In genomic region chr2:37923308-37924055, GRCh38 we compare ENCODE assay signal across 14 cellular contexts. TPM values are rescaled to one million over a fixed set of nuclear protein-coding genes. Genes with fewer than 3 reads are reported as not detected.
DNase-seq lines count a peak whose midpoint lies in the region; ATAC-seq and TF ChIP-seq lines count a peak whose summit lies in the region.
"Had no signal": no experiment of that assay in that cellular context is flagged by ENCODE, and none has a peak within 500 bp of the region (broad histone marks: within the 10 kb centered on the region; RNA-seq: fewer than 3 reads in every experiment).

No MANE protein-coding gene starts in this region.

- CTCF ChIA-PET in WTC11 (lab: Charles Lee), result interaction anchor here (1.5 kb wide), 1 partner anchor 59 kb away, joined by 5 read pairs; no protein-coding TSS in a partner anchor

- WGBS in right lobe of liver (ENCODE audit: insufficient coverage, low coverage, low lambda C conversion rate, missing lambda C conversion rate), result 36% methylated on average over 13 of the region's 13 CpGs
- 49 to 53% methylated on average over 3 to 13 of the region's 13 CpGs for WGBS in transverse colon (ENCODE audit: low coverage in 1 of 2), 2 donors
- WGBS in gastroesophageal sphincter (ENCODE audit: low coverage in 1 of 2), 2 donors, result 87 to 90% methylated on average over 6 to 13 of the region's 13 CpGs

- no peaks in the 10 kb centered on the region for H3K27me3 Mint-ChIP-seq in activated T-cell treated with anti-CD3 and anti-CD28 coated beads, Interleukin-2, amount 50 U/mL, for 24 hours
- H3K27me3 Mint-ChIP-seq in WTC11 (ENCODE audit: low read depth), result peaks cover 9% of the 10 kb centered on the region

- peaks cover 24% of the 10 kb centered on the region for H3K4me1 Mint-ChIP-seq in activated T-cell treated with anti-CD3 and anti-CD28 coated beads, Interleukin-2, amount 50 U/mL, for 24 hours (ENCODE audit: low read depth)
- peaks cover 8% of the 10 kb centered on the region for H3K4me1 Mint-ChIP-seq in WTC11

- H3K9me3 Mint-ChIP-seq in activated T-cell treated with anti-CD3 and anti-CD28 coated beads, Interleukin-2, amount 50 U/mL, for 24 hours, result no peaks in the 10 kb centered on the region
- H3K9me3 Mint-ChIP-seq in WTC11, result no peaks in the 10 kb centered on the region

- peak overlapping the region in 2 of 3 donors; percentile 86 to 94 for H3K27ac ChIP-seq in right lobe of liver
- peak overlapping the region; percentile 91 to 98 (median 96) for H3K27ac ChIP-seq in transverse colon
- H3K27ac ChIP-seq in gastroesophageal sphincter, result no peak overlapping the region
- H3K27ac ChIP-seq: epithelial cell of prostate had no signal

- in situ Hi-C loops in transverse colon (cut with MboI; ENCODE audit: low pct_ligation_motif_present in 1 of 4, low pct_unique_long_range_greater_than_20kb in 1 of 4, low sequenced_read_pairs in 3 of 4), result no loop called here

- H3K36me3 ChIP-seq in right lobe of liver (no peaks in the 10 kb centered on the region), transverse colon (no peaks in the 10 kb centered on the region), gastroesophageal sphincter (no peaks in the 10 kb centered on the region)

- no peak for DNase-seq in activated T-cell treated with anti-CD3 and anti-CD28 coated beads, Interleukin-2, amount 50 U/mL, for 24 hours
- DNase-seq in activated T-cell treated with anti-CD3 and anti-CD28 coated beads, Interleukin-2, amount 50 U/mL, for 48 hours, result no peak
- DNase-seq in WTC11 (ENCODE audit: low spot score), result no peak
- peak in 1 of 3 donors; percentile 56 for DNase-seq in right lobe of liver
- no peak for DNase-seq in transverse colon
- DNase-seq: activated CD4-positive, CD25-positive, alpha-beta regulatory T cell; NCI-H1694 treated with DMSO at 0.1 percent for 48 hours; NCI-H524; retina; testis had no signal

- ATAC-seq in WTC11 (no peak), right lobe of liver (peak in 3 of 4 donors; percentile 0 to 25 (median 9)), gastroesophageal sphincter (no peak), HG03097 (IDR thresholded peaks at IDR 0.05; ENCODE audit: low FRiP score, unreplicated experiment) (no peak), GM19467 (IDR thresholded peaks at IDR 0.05; ENCODE audit: unreplicated experiment) (no peak)

- H3K4me1 ChIP-seq in right lobe of liver (peaks cover 0 to 79% (median 25%) of the 10 kb centered on the region in 4 donors), transverse colon (peaks cover 5 to 80% (median 43%) of the 10 kb centered on the region in 4 donors), gastroesophageal sphincter (peaks cover 0 to 27% (median 0%) of the 10 kb centered on the region in 3 donors)

- peak overlapping the region; percentile 88 for H3K4me3 Mint-ChIP-seq in activated T-cell treated with anti-CD3 and anti-CD28 coated beads, Interleukin-2, amount 50 U/mL, for 24 hours
- peak overlapping the region; percentile 84 for H3K4me3 Mint-ChIP-seq in WTC11

- H3K27me3 ChIP-seq in right lobe of liver (no peaks in the 10 kb centered on the region), transverse colon (no peaks in the 10 kb centered on the region), gastroesophageal sphincter (no peaks in the 10 kb centered on the region)
- H3K27me3 ChIP-seq: testis had no signal

- H3K4me3 ChIP-seq in right lobe of liver, result peak overlapping the region in 2 of 3 donors; percentile 62 to 77
- H3K4me3 ChIP-seq in transverse colon, result peak overlapping the region in 1 of 4 donors; percentile 15
- no peak overlapping the region for H3K4me3 ChIP-seq in gastroesophageal sphincter

- TF ChIP-seq CTCF in WTC11 (IDR thresholded peaks at IDR 0.05) (no peak), right lobe of liver (IDR thresholded peaks at IDR 0.05) (no peak), transverse colon (IDR thresholded peaks at IDR 0.05) (no peak), gastroesophageal sphincter (IDR thresholded peaks at IDR 0.05) (no peak)

- peaks cover 4% of the 10 kb centered on the region for H3K36me3 Mint-ChIP-seq in activated T-cell treated with anti-CD3 and anti-CD28 coated beads, Interleukin-2, amount 50 U/mL, for 24 hours (ENCODE audit: low read depth)
- H3K36me3 Mint-ChIP-seq in WTC11, result no peaks in the 10 kb centered on the region

- no peak overlapping the region for H3K27ac Mint-ChIP-seq in activated T-cell treated with anti-CD3 and anti-CD28 coated beads, Interleukin-2, amount 50 U/mL, for 24 hours
- no peak overlapping the region for H3K27ac Mint-ChIP-seq in WTC11

- H3K9me3 ChIP-seq in right lobe of liver (no peaks in the 10 kb centered on the region), transverse colon (no peaks in the 10 kb centered on the region), gastroesophageal sphincter (no peaks in the 10 kb centered on the region)
- H3K9me3 ChIP-seq: testis had no signal

- peak; percentile 61 for TF ChIP-seq POLR2A in right lobe of liver (IDR thresholded peaks at IDR 0.05)
- TF ChIP-seq POLR2A in transverse colon (IDR thresholded peaks at IDR 0.05), result no peak
- TF ChIP-seq POLR2A in gastroesophageal sphincter (IDR thresholded peaks at IDR 0.05), result no peak

- POLR2A ChIA-PET in WTC11 (lab: Charles Lee), result no interaction called here

- intact Hi-C loops in right lobe of liver (cut with DNase I) (no loop called here), transverse colon (cut with DNase I; ENCODE audit: low total_unique reads) (no loop called here)

- TF ChIP-seq EP300 in transverse colon (IDR thresholded peaks at IDR 0.05; ENCODE audit: low read depth) (no peak), gastroesophageal sphincter (IDR thresholded peaks at IDR 0.05) (no peak)

TF ChIP-seq in WTC11, 78 proteins besides CTCF, POLR2A, EP300 and RAD21:
- TF ChIP-seq NFYB (CRISPR knock-in tag; conservative IDR thresholded peaks at IDR 0.05; ENCODE audit: low read depth) (no peak), GABPB1 (CRISPR knock-in tag; IDR thresholded peaks at IDR 0.05) (peak; percentile 67), PREB (CRISPR knock-in tag; IDR thresholded peaks at IDR 0.05; ENCODE audit: borderline replicate concordance) (no peak)
- TF ChIP-seq, protein P1, sequence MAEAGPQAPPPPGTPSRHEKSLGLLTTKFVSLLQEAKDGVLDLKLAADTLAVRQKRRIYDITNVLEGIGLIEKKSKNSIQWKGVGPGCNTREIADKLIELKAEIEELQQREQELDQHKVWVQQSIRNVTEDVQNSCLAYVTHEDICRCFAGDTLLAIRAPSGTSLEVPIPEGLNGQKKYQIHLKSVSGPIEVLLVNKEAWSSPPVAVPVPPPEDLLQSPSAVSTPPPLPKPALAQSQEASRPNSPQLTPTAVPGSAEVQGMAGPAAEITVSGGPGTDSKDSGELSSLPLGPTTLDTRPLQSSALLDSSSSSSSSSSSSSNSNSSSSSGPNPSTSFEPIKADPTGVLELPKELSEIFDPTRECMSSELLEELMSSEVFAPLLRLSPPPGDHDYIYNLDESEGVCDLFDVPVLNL (CRISPR knock-in tag; IDR thresholded peaks at IDR 0.05; ENCODE audit: borderline replicate concordance, low read depth), result no peak

RNA-seq across cellular contexts. Expression of gene RMDN2, which starts 1.6 kb away (rescaled TPM):
- total RNA-seq in WTC11 (2021), result 3.0 to 4.3 TPM (median 3.5 TPM) in 3 replicates
- 10 to 100 TPM in 5 of 6 experiments, 1 to 10 TPM in 1; 8.8 to 18.5 (median 15.7) TPM for total RNA-seq in right lobe of liver
- total RNA-seq in transverse colon, result 10 to 100 TPM; 12.3 to 48.3 (median 28.9) TPM
- 10 to 100 TPM in 3 of 4 donors, 1 to 10 TPM in 1; 9.3 to 12.5 (median 11.4) TPM for total RNA-seq in gastroesophageal sphincter

Comparison
In these comparisons a context has a peak if more than half of its experiments do, and no peak if none do; other contexts are left out.
1. ATAC-seq: peak in right lobe of liver (3 of 4); none in WTC11 (single experiment), gastroesophageal sphincter (single experiment), HG03097 (single experiment) and GM19467 (single experiment).
2. H3K27ac ChIP-seq: peak in right lobe of liver (2 of 3) and transverse colon (4 of 4); none in gastroesophageal sphincter (0 of 4).
3. H3K4me3 ChIP-seq: peak in right lobe of liver (2 of 3); none in gastroesophageal sphincter (0 of 2).